ENCODE assay signal across 1 cellular context in the genomic region with DNA sequence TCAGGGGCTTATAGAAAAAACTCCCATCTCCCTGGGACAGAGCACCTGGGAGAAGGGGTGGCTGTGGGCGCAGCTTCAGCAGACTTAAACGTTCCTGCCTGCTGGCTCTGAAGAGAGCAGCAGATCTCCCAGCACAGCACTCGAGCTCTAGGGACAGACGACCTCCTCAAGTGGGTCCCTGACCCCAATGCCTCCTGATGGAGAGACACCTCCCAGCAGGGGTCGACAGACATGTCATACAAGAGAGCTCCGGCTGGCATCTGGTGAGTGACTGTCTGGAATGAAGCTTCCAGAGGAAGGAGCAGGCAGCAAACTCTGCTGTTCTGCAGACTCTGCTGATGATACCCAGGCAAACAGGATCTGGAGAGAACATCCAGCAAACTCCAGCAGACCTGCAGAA. TPM values are rescaled to one million over a fixed set of nuclear protein-coding genes. Genes with fewer than 3 reads are reported as not detected.
"Had no signal": no experiment of that assay in that cellular context is flagged by ENCODE, and none has a peak within 500 bp of the region (broad histone marks: within the 10 kb centered on the region; RNA-seq: fewer than 3 reads in every experiment).

No MANE protein-coding gene starts in this region.

RNA-seq across cellular contexts. Expression of a gene that starts 22.0 kb away (rescaled TPM):
- total RNA-seq: lung microvascular endothelial cell had no signal
